Comparison of ENCODE assay signal across 8 cellular contexts in genomic region chr1:40709802-40710278, GRCh38. TPM values are rescaled to one million over a fixed set of nuclear protein-coding genes. Genes with fewer than 3 reads are reported as not detected.
A peak's percentile ranks its signal among the peaks of the same experiment; 100 is the strongest.
DNase-seq lines count a peak whose midpoint lies in the region; ATAC-seq and TF ChIP-seq lines count a peak whose summit lies in the region.

No MANE protein-coding gene starts in this region.

- H3K36me3 ChIP-seq in ACC112 (ENCODE audit: insufficient read depth, low read length) (peaks cover 11% of the 10 kb centered on the region), KOPT-K1 (ENCODE audit: insufficient read depth, low read length) (peaks cover 19% of the 10 kb centered on the region)

- no peaks in the 10 kb centered on the region for H3K36me3 Mint-ChIP-seq in natural killer cell

- H3K27me3 ChIP-seq in ACC112 (ENCODE audit: insufficient read depth, low read length), result no peaks in the 10 kb centered on the region
- H3K27me3 ChIP-seq in dorsolateral prefrontal cortex, result no peaks in the 10 kb centered on the region

- intact Hi-C loops in dorsolateral prefrontal cortex (cut with DNase I) (loop anchor here (2.0 kb wide), 2 partner anchors 17 to 19 kb away; partner anchors contain the start of gene NFYC (in 1 of the 2)), natural killer cell (cut with micrococcal nuclease) (loop anchor here (1.0 kb wide), 1 partner anchor 18 kb away; no protein-coding TSS in a partner anchor)

- no peaks in the 10 kb centered on the region for H3K27me3 Mint-ChIP-seq in natural killer cell (ENCODE audit: low read depth in 2 of 2)

- H3K27ac ChIP-seq in ACC112 (ENCODE audit: low read depth, low read length) (no peak overlapping the region), KOPT-K1 (ENCODE audit: low read depth, low read length, poor library complexity, severe bottlenecking) (peak overlapping the region; percentile 63), dorsolateral prefrontal cortex (peak overlapping the region in 56 of 59 donors; percentile 5 to 87 (median 74))

- H3K4me3 Mint-ChIP-seq in natural killer cell, result peak overlapping the region; percentile 99

- H3K4me3 ChIP-seq in ACC112 (ENCODE audit: low read depth, low read length), result peak overlapping the region; percentile 74
- H3K4me3 ChIP-seq in dorsolateral prefrontal cortex, result peak overlapping the region; percentile 36 to 79 (median 63)

- H3K9me3 ChIP-seq in KOPT-K1 (ENCODE audit: insufficient read depth, low read length, poor library complexity, severe bottlenecking), result no peaks in the 10 kb centered on the region

- peaks cover 76% of the 10 kb centered on the region for H3K79me2 ChIP-seq in ACC112 (ENCODE audit: control insufficient read depth, insufficient read depth, low read length, unreplicated experiment)

- no peak for ATAC-seq in natural killer cell

- TF ChIP-seq CTCF in dorsolateral prefrontal cortex (IDR thresholded peaks at IDR 0.05 in 54 of 56, conservative IDR thresholded peaks at IDR 0.05 in 2 of 56; ENCODE audit: low read depth in 1 of 56, partially characterized antibody in 56 of 56), result no peak
- no peak for TF ChIP-seq CTCF in natural killer cell (IDR thresholded peaks at IDR 0.05)

- DNase-seq in dorsolateral prefrontal cortex, result no peak
- no peak for DNase-seq in natural killer cell
- no peak for DNase-seq in NCI-H1694 treated with DMSO at 0.1 percent for 48 hours (lab: John Stamatoyannopoulos, UW)
- DNase-seq in NCI-H345 treated with DMSO at 0.1 percent for 48 hours (lab: John Stamatoyannopoulos, UW; ENCODE audit: unreplicated experiment), result no peak
- DNase-seq in MV-4-11 (lab: John Stamatoyannopoulos, UW), result no peak
- no peak for DNase-seq in effector CD4-positive, alpha-beta T cell

- peaks cover 36% of the 10 kb centered on the region for H3K4me1 ChIP-seq in ACC112 (ENCODE audit: control insufficient read depth, insufficient read depth, low read length, unreplicated experiment)

- peaks cover 50 to 57% of the 10 kb centered on the region in 2 donors for H3K4me1 Mint-ChIP-seq in natural killer cell

- H3K9me3 Mint-ChIP-seq in natural killer cell, result no peaks in the 10 kb centered on the region

- H3K27ac Mint-ChIP-seq in natural killer cell, result peak overlapping the region; percentile 97

- no peak overlapping the region for H2AFZ ChIP-seq in ACC112 (ENCODE audit: low read length, unreplicated experiment)

RNA-seq across cellular contexts. Expression of gene NFYC, which starts 18.3 kb away (rescaled TPM):
- total RNA-seq in dorsolateral prefrontal cortex (10 to 100 TPM; 44.5 to 77.9 (median 59.4) TPM), natural killer cell (10 to 100 TPM; 38.7 to 60.4 (median 48.5) TPM)

RNA-seq across cellular contexts. Expression of gene RIMS3, which starts 44.4 kb away (rescaled TPM):
- total RNA-seq in dorsolateral prefrontal cortex (100 to 1,000 TPM in 119 of 120 experiments, 10 to 100 TPM in 1; 58.9 to 366 (median 240) TPM), natural killer cell (1 to 10 TPM in 2 of 3 donors, under 1 TPM in 1; 0.56 to 2.1 (median 1.1) TPM)

Comparison
In these comparisons a context has a peak if more than half of its experiments do, and no peak if none do; other contexts are left out.
1. RNA of gene RIMS3, which starts 44.4 kb away (total RNA-seq): 58.9 to 366 TPM in dorsolateral prefrontal cortex; 0.56 to 2.1 TPM in natural killer cell; every median in the first group is over 10 times any median in the second.